In genomic region chr1:113808450-113809195, GRCh38 we compare ENCODE assay signal across 12 cellular contexts. TPM values are rescaled to one million over a fixed set of nuclear protein-coding genes. Genes with fewer than 3 reads are reported as not detected.
DNase-seq lines count a peak whose midpoint lies in the region; ATAC-seq and TF ChIP-seq lines count a peak whose summit lies in the region.
"Had no signal": no experiment of that assay in that cellular context is flagged by ENCODE, and none has a peak within 500 bp of the region (broad histone marks: within the 10 kb centered on the region; RNA-seq: fewer than 3 reads in every experiment).

No MANE protein-coding gene starts in this region.

- H3K36me3 Mint-ChIP-seq in CD4-positive, alpha-beta memory T cell, result peaks cover 19 to 41% of the 10 kb centered on the region in 2 donors
- peaks cover 26% of the 10 kb centered on the region for H3K36me3 Mint-ChIP-seq in central memory CD8-positive, alpha-beta T cell (ENCODE audit: insufficient read depth)
- H3K36me3 Mint-ChIP-seq in stimulated activated naive B cell treated with anti-CD40 and anti-IgM and Interleukin-4, amounts not matched to agents 10 μg/mL and 1 μg/mL and 100 μg/mL, for 72 hours, result peaks cover 11 to 23% of the 10 kb centered on the region in 2 donors
- peaks cover 19% of the 10 kb centered on the region for H3K36me3 Mint-ChIP-seq in mesothelial cell of epicardium

- H3K4me2 ChIP-seq in neural cell (ENCODE audit: low read length), result peak overlapping the region; percentile 82

- no peaks in the 10 kb centered on the region for H3K27me3 ChIP-seq in CD4-positive, alpha-beta memory T cell (ENCODE audit: insufficient read depth, low read length)
- H3K27me3 ChIP-seq in neural cell (ENCODE audit: insufficient read depth, low read depth, low read length), result no peaks in the 10 kb centered on the region

- DNase-seq in CD4-positive, alpha-beta memory T cell, result no peak
- DNase-seq in NB4 (ENCODE audit: low read depth), result peak; percentile 30
- no peak for DNase-seq in central memory CD8-positive, alpha-beta T cell (ENCODE audit: low spot score in 2 of 2)
- DNase-seq in stimulated activated naive B cell treated with anti-CD40 and anti-IgM and Interleukin-4, amounts not matched to agents 10 μg/mL and 1 μg/mL and 100 μg/mL, for 72 hours, result no peak
- DNase-seq in mesothelial cell of epicardium (ENCODE audit: low spot score in 2 of 2, unreplicated experiment in 2 of 2), result no peak
- DNase-seq in stimulated activated CD4-positive, alpha-beta T cell treated with anti-CD3 and anti-CD28 coated beads, Interleukin-2, amount 100 ng/mL, for 48 hours, result no peak
- no peak for DNase-seq in NCI-H524 treated with DMSO at 0.1 percent for 48 hours (lab: John Stamatoyannopoulos, UW)
- DNase-seq: DMS 273 treated with DMSO at 0.1 percent for 48 hours; KG1; NCI-H446 treated with DMSO at 0.1 percent for 48 hours; stimulated activated CD4-positive, alpha-beta T cell treated with anti-CD3 and anti-CD28 coated beads, Interleukin-1b, Interleukin-23, amount 100 ng/mL, for 48 hours had no signal

- no peak for TF ChIP-seq RAD21 in neural cell (conservative IDR thresholded peaks at IDR 0.05)

- H3K4me1 ChIP-seq in CD4-positive, alpha-beta memory T cell (ENCODE audit: insufficient read depth, low read length), result peaks cover 69% of the 10 kb centered on the region

- H3K4me3 Mint-ChIP-seq in CD4-positive, alpha-beta memory T cell, result peak overlapping the region; percentile 51 to 99 (median 74)
- H3K4me3 Mint-ChIP-seq in central memory CD8-positive, alpha-beta T cell, result peak overlapping the region; percentile 90
- no peak overlapping the region for H3K4me3 Mint-ChIP-seq in stimulated activated naive B cell treated with anti-CD40 and anti-IgM and Interleukin-4, amounts not matched to agents 10 μg/mL and 1 μg/mL and 100 μg/mL, for 72 hours
- H3K4me3 Mint-ChIP-seq in mesothelial cell of epicardium, result no peak overlapping the region

- H3K9me3 Mint-ChIP-seq in CD4-positive, alpha-beta memory T cell, result peaks cover 0 to 5% (median 0%) of the 10 kb centered on the region in 8 donors
- H3K9me3 Mint-ChIP-seq in central memory CD8-positive, alpha-beta T cell, result no peaks in the 10 kb centered on the region
- no peaks in the 10 kb centered on the region for H3K9me3 Mint-ChIP-seq in stimulated activated naive B cell treated with anti-CD40 and anti-IgM and Interleukin-4, amounts not matched to agents 10 μg/mL and 1 μg/mL and 100 μg/mL, for 72 hours
- H3K9me3 Mint-ChIP-seq in mesothelial cell of epicardium, result peaks cover 4% of the 10 kb centered on the region

- peak overlapping the region; percentile 32 for H3K27ac ChIP-seq in CD4-positive, alpha-beta memory T cell (ENCODE audit: low read depth, low read length)
- no peak overlapping the region for H3K27ac ChIP-seq in neural cell (ENCODE audit: low read length)

- H3F3A ChIP-seq in neural cell (ENCODE audit: insufficient read depth, low read length, poor library complexity, severe bottlenecking), result no peaks in the 10 kb centered on the region

- peaks cover 77% of the 10 kb centered on the region for H3K79me2 ChIP-seq in neural cell (replicated peaks; ENCODE audit: insufficient read depth, low read length)

- TF ChIP-seq POLR2A in NB4 (IDR thresholded peaks at IDR 0.05; ENCODE audit: extremely low read depth, insufficient read length), result no peak

- H3K4me1 Mint-ChIP-seq in CD4-positive, alpha-beta memory T cell, result peaks cover 41 to 77% (median 55%) of the 10 kb centered on the region in 4 donors
- peaks cover 67% of the 10 kb centered on the region for H3K4me1 Mint-ChIP-seq in central memory CD8-positive, alpha-beta T cell
- H3K4me1 Mint-ChIP-seq in stimulated activated naive B cell treated with anti-CD40 and anti-IgM and Interleukin-4, amounts not matched to agents 10 μg/mL and 1 μg/mL and 100 μg/mL, for 72 hours, result peaks cover 19 to 48% of the 10 kb centered on the region in 2 donors
- H3K4me1 Mint-ChIP-seq in mesothelial cell of epicardium, result peaks cover 30% of the 10 kb centered on the region

- peaks cover 2% of the 10 kb centered on the region for H4K20me1 ChIP-seq in neural cell (ENCODE audit: insufficient read depth)

- no peak overlapping the region for H3K4me3 ChIP-seq in CD4-positive, alpha-beta memory T cell (ENCODE audit: low read length in 2 of 2)
- peak overlapping the region; percentile 85 for H3K4me3 ChIP-seq in NB4 (ENCODE audit: low read depth, low read length)
- H3K4me3 ChIP-seq in neural cell (ENCODE audit: low read length), result peak overlapping the region; percentile 95

- no peaks in the 10 kb centered on the region for H3K9me2 ChIP-seq in neural cell (ENCODE audit: insufficient read depth, low read length)

- intact Hi-C loops in CD4-positive, alpha-beta memory T cell (cut with micrococcal nuclease), result loop anchor here (2.0 kb wide), 1 partner anchor 16 kb away; no protein-coding TSS in a partner anchor

- CTCF ChIA-PET in CD4-positive, alpha-beta memory T cell (lab: Charles Lee; ENCODE audit: partially characterized antibody), result no interaction called here

- TF ChIP-seq CTCF in NB4 (IDR thresholded peaks at IDR 0.05; ENCODE audit: low read depth, low read length) (no peak), neural cell (IDR thresholded peaks at IDR 0.05; ENCODE audit: poor library complexity, severe bottlenecking) (no peak), mesothelial cell of epicardium (IDR thresholded peaks at IDR 0.05; ENCODE audit: unreplicated experiment) (no peak)

- H2AFZ ChIP-seq in neural cell (ENCODE audit: low read depth, low read length), result no peak overlapping the region

- peak overlapping the region in 6 of 7 donors; percentile 39 to 100 (median 66) for H3K27ac Mint-ChIP-seq in CD4-positive, alpha-beta memory T cell
- H3K27ac Mint-ChIP-seq in central memory CD8-positive, alpha-beta T cell (ENCODE audit: low read depth), result peak overlapping the region; percentile 97
- no peak overlapping the region for H3K27ac Mint-ChIP-seq in stimulated activated naive B cell treated with anti-CD40 and anti-IgM and Interleukin-4, amounts not matched to agents 10 μg/mL and 1 μg/mL and 100 μg/mL, for 72 hours
- H3K27ac Mint-ChIP-seq in mesothelial cell of epicardium, result no peak overlapping the region

- TF ChIP-seq EP300 in neural cell (conservative IDR thresholded peaks at IDR 0.05; ENCODE audit: poor library complexity, severe bottlenecking), result no peak

- POLR2A ChIA-PET in CD4-positive, alpha-beta memory T cell (lab: Charles Lee; ENCODE audit: partially characterized antibody), result no interaction called here

- no peaks in the 10 kb centered on the region for H3K27me3 Mint-ChIP-seq in CD4-positive, alpha-beta memory T cell
- H3K27me3 Mint-ChIP-seq in central memory CD8-positive, alpha-beta T cell, result no peaks in the 10 kb centered on the region
- H3K27me3 Mint-ChIP-seq in stimulated activated naive B cell treated with anti-CD40 and anti-IgM and Interleukin-4, amounts not matched to agents 10 μg/mL and 1 μg/mL and 100 μg/mL, for 72 hours, result no peaks in the 10 kb centered on the region
- H3K27me3 Mint-ChIP-seq in mesothelial cell of epicardium (ENCODE audit: low read depth), result no peaks in the 10 kb centered on the region

- no peaks in the 10 kb centered on the region for H3K9me3 ChIP-seq in CD4-positive, alpha-beta memory T cell (ENCODE audit: control insufficient read depth in 1 of 2, low read length in 2 of 2)
- H3K9me3 ChIP-seq in neural cell (ENCODE audit: low read length), result no peaks in the 10 kb centered on the region

- no peaks in the 10 kb centered on the region for H3K36me3 ChIP-seq in CD4-positive, alpha-beta memory T cell (ENCODE audit: insufficient read depth, low read length)
- no peaks in the 10 kb centered on the region for H3K36me3 ChIP-seq in neural cell (ENCODE audit: insufficient read depth, low read length)

- H3K9ac ChIP-seq in neural cell (ENCODE audit: low read length), result no peak overlapping the region

- ATAC-seq in central memory CD8-positive, alpha-beta T cell (replicated peaks; ENCODE audit: extremely low read depth, poor library complexity, severe bottlenecking), result no peak
- ATAC-seq in stimulated activated naive B cell treated with anti-CD40 and anti-IgM and Interleukin-4, amounts not matched to agents 10 μg/mL and 1 μg/mL and 100 μg/mL, for 72 hours (replicated peaks), result no peak

TF ChIP-seq in neural cell, 6 proteins besides CTCF, POLR2A, EP300 and RAD21:
- TF ChIP-seq TAF1 (IDR thresholded peaks at IDR 0.05; ENCODE audit: low read depth) (no peak), MXI1 (conservative IDR thresholded peaks at IDR 0.05; ENCODE audit: poor library complexity, severe bottlenecking) (no peak)

RNA-seq across cellular contexts. Expression of gene RSBN1, which starts 3.7 kb away (rescaled TPM):
- 10 to 100 TPM; 58.7 to 60.2 TPM for total RNA-seq in CD4-positive, alpha-beta memory T cell
- polyA plus RNA-seq in CD4-positive, alpha-beta memory T cell, result 10 to 100 TPM; 41.1 to 52.0 TPM
- polyA plus RNA-seq in neural cell, result 33.2 and 33.7 TPM in 2 replicates
- 99.8 and 108 TPM in 2 replicates for polyA minus RNA-seq in neural cell
- total RNA-seq in mesothelial cell of epicardium, result 23.7 to 27.7 TPM (median 24.7 TPM) in 3 replicates

RNA-seq across cellular contexts. Expression of gene PHTF1, which starts 49.3 kb away (rescaled TPM):
- total RNA-seq in CD4-positive, alpha-beta memory T cell, result 1 to 10 TPM; 8.7 to 9.8 TPM
- 1 to 10 TPM; 7.2 to 9.5 TPM for polyA plus RNA-seq in CD4-positive, alpha-beta memory T cell
- 41.9 and 46.1 TPM in 2 replicates for polyA plus RNA-seq in neural cell
- polyA minus RNA-seq in neural cell, result 52.1 and 54.6 TPM in 2 replicates
- total RNA-seq in mesothelial cell of epicardium, result 22.9 to 26.7 TPM (median 24.2 TPM) in 3 replicates

Comparison
In these comparisons a context has a peak if more than half of its experiments do, and no peak if none do; other contexts are left out.
1. H3K4me3 ChIP-seq: peak in NB4 (single experiment) and neural cell (single experiment); none in CD4-positive, alpha-beta memory T cell (0 of 2).
2. H3K27ac Mint-ChIP-seq: peak in CD4-positive, alpha-beta memory T cell (6 of 7) and central memory CD8-positive, alpha-beta T cell (single experiment); none in stimulated activated naive B cell treated with anti-CD40 and anti-IgM and Interleukin-4, amounts not matched to agents 10 μg/mL and 1 μg/mL and 100 μg/mL, for 72 hours (single experiment) and mesothelial cell of epicardium (single experiment).
3. H3K4me3 Mint-ChIP-seq: peak in CD4-positive, alpha-beta memory T cell (8 of 8) and central memory CD8-positive, alpha-beta T cell (single experiment); none in stimulated activated naive B cell treated with anti-CD40 and anti-IgM and Interleukin-4, amounts not matched to agents 10 μg/mL and 1 μg/mL and 100 μg/mL, for 72 hours (0 of 2) and mesothelial cell of epicardium (single experiment).